ENCODE assay signal across 8 cellular contexts in the genomic region with DNA sequence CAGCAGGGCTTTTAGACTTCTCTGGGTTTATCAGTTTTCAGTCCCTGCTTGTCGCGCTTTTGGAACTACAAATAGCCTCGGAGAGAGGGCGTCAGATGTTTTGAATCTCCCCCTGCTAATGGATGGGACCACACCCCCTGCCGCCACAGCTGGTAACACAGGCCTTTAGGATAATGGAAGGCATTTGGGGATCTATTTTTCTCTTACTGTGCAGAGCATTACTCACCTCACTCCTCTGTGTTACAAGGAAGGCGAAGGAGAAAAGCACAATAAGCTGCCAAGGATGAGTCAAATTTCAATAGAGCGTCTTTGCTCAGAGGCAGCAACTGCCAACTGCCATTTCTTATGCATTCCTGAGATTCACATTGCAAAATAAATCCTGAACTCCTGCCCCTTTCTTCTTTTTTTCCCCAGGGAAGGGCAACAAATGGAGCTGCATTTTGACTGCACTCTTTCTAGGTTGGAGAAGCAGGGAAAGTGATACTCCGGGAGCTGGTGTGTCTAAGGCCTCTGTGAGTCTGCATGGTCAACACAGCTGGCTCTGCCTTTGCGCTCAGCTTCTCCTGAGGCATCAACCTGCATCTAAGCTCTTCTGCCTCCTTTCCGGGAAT. TPM values are rescaled to one million over a fixed set of nuclear protein-coding genes. Genes with fewer than 3 reads are reported as not detected.
DNase-seq lines count a peak whose midpoint lies in the region; ATAC-seq and TF ChIP-seq lines count a peak whose summit lies in the region.

No MANE protein-coding gene starts in this region.

- no peak overlapping the region for H3K4ac ChIP-seq in mesenchymal stem cell (ENCODE audit: low read depth in 1 of 2, low read length in 2 of 2)

- H3K36me3 ChIP-seq in HUES6 (ENCODE audit: control insufficient read depth, insufficient read depth, low read length) (no peaks in the 10 kb centered on the region), mesenchymal stem cell (ENCODE audit: control insufficient read depth in 1 of 2, insufficient read depth in 2 of 2, low read depth in 1 of 2, low read length in 2 of 2) (no peaks in the 10 kb centered on the region)

- H3K4me3 ChIP-seq in AG10803 (ENCODE audit: low read length) (peak overlapping the region; percentile 19; the same call in 1 of the 2 replicates), HUES6 (ENCODE audit: low read depth, low read length) (0 out of 2 replicates have a peak overlapping the region, but pooled peaks have one; percentile 16), mesenchymal stem cell (ENCODE audit: insufficient read depth in 1 of 2, low read depth in 1 of 2, low read length in 2 of 2) (peak overlapping the region in 1 of 2 experiments; percentile 52)

- H3K9me3 ChIP-seq in HUES6 (ENCODE audit: control insufficient read depth, insufficient read depth, low read depth, low read length) (peaks cover 14% of the 10 kb centered on the region), mesenchymal stem cell (ENCODE audit: control insufficient read depth, low read length) (no peaks in the 10 kb centered on the region)

- H2BK5ac ChIP-seq in mesenchymal stem cell (ENCODE audit: low read depth, low read length, poor library complexity, severe bottlenecking), result no peak overlapping the region

- H2AFZ ChIP-seq in mesenchymal stem cell (ENCODE audit: low read depth, low read length), result no peak overlapping the region

- no peak overlapping the region for H3K9ac ChIP-seq in HUES6 (ENCODE audit: low read length)
- H3K9ac ChIP-seq in mesenchymal stem cell (ENCODE audit: low read length), result peak overlapping the region; percentile 58

- no peak overlapping the region for H3K27ac ChIP-seq in HUES6 (ENCODE audit: low read depth, low read length)
- H3K27ac ChIP-seq in mesenchymal stem cell (ENCODE audit: low read length, poor library complexity, severe bottlenecking), result peak overlapping the region; percentile 63

- peak overlapping the region in 1 of 2 experiments; percentile 31 for H3K18ac ChIP-seq in mesenchymal stem cell (ENCODE audit: low read depth in 1 of 2, low read length in 2 of 2)

- no peak overlapping the region for H3K23ac ChIP-seq in mesenchymal stem cell (ENCODE audit: low read length in 2 of 2)

- WGBS in mesenchymal stem cell, result 39% methylated on average over 10 of the region's 10 CpGs

- no peaks in the 10 kb centered on the region for H3K27me3 ChIP-seq in HUES6 (ENCODE audit: control insufficient read depth, insufficient read depth, low read length)
- H3K27me3 ChIP-seq in mesenchymal stem cell (ENCODE audit: control insufficient read depth in 1 of 2, insufficient read depth in 1 of 2, low read length in 2 of 2), result no peaks in the 10 kb centered on the region

- ATAC-seq in GM19467 (IDR thresholded peaks at IDR 0.05; ENCODE audit: unreplicated experiment), result no peak

- peak; percentile 46 for TF ChIP-seq CTCF in AG10803 (conservative IDR thresholded peaks at IDR 0.05; ENCODE audit: low read length)

- H2AK5ac ChIP-seq in mesenchymal stem cell (ENCODE audit: low read length, severe bottlenecking), result peak overlapping the region; percentile 44

- H3K79me1 ChIP-seq in mesenchymal stem cell (replicated peaks; ENCODE audit: low read length, poor library complexity, severe bottlenecking), result no peaks in the 10 kb centered on the region

- peaks cover 16% of the 10 kb centered on the region for H3K4me1 ChIP-seq in HUES6 (ENCODE audit: control insufficient read depth, insufficient read depth, low read length)
- H3K4me1 ChIP-seq in mesenchymal stem cell (ENCODE audit: control insufficient read depth, insufficient read depth, low read depth, low read length), result peaks cover 9% of the 10 kb centered on the region

- H2BK120ac ChIP-seq in mesenchymal stem cell (ENCODE audit: low read depth, low read length), result no peak overlapping the region

- H3K14ac ChIP-seq in mesenchymal stem cell (ENCODE audit: low read length in 2 of 2), result no peak overlapping the region

- DNase-seq in AG10803 (ENCODE audit: low read depth) (peak; percentile 99), brain pericyte (ENCODE audit: low read depth, low spot score) (peak; percentile 93), mesenchymal stem cell (peak; percentile 82), NCI-H345 treated with DMSO at 0.1 percent for 48 hours (lab: John Stamatoyannopoulos, UW; ENCODE audit: unreplicated experiment) (no peak), middle frontal gyrus (ENCODE audit: extremely low spot score, low spot score) (no peak), hippocampal formation (lab: John Stamatoyannopoulos, UW) (no peak)

- no peak overlapping the region for H2BK15ac ChIP-seq in mesenchymal stem cell (ENCODE audit: low read depth, poor library complexity, severe bottlenecking)

- no peak overlapping the region for H4K91ac ChIP-seq in mesenchymal stem cell (ENCODE audit: low read length)

- H3K4me2 ChIP-seq in mesenchymal stem cell (ENCODE audit: low read length, poor library complexity, severe bottlenecking), result peak overlapping the region; percentile 27

- no peak overlapping the region for H2BK12ac ChIP-seq in mesenchymal stem cell (ENCODE audit: low read length in 2 of 2)

- no peak overlapping the region for H4K8ac ChIP-seq in mesenchymal stem cell (ENCODE audit: low read length)

RNA-seq across cellular contexts. Expression of a gene that starts 31.5 kb away (rescaled TPM):
- polyA plus RNA-seq in mesenchymal stem cell (2013, experiment 1 of 2), result 27.4 TPM
- polyA plus RNA-seq in mesenchymal stem cell (2013, experiment 2 of 2), result 26.1 TPM

Comparison
In these comparisons a context has a peak if more than half of its experiments do, and no peak if none do; other contexts are left out.
1. DNase-seq: peak in AG10803 (single experiment), brain pericyte (single experiment) and mesenchymal stem cell (single experiment); none in NCI-H345 treated with DMSO at 0.1 percent for 48 hours (single experiment), middle frontal gyrus (single experiment) and hippocampal formation (0 of 2).